In genomic region chr6:13523826-13524622, GRCh38 we compare ENCODE assay signal across 20 cellular contexts. TPM values are rescaled to one million over a fixed set of nuclear protein-coding genes. Genes with fewer than 3 reads are reported as not detected.
DNase-seq lines count a peak whose midpoint lies in the region; ATAC-seq and TF ChIP-seq lines count a peak whose summit lies in the region.
"Had no signal": no experiment of that assay in that cellular context is flagged by ENCODE, and none has a peak within 500 bp of the region (broad histone marks: within the 10 kb centered on the region; RNA-seq: fewer than 3 reads in every experiment).

No MANE protein-coding gene starts in this region.

- no peak overlapping the region for H3K27ac ChIP-seq in osteoblast (ENCODE audit: low read depth, low read length)
- no peak overlapping the region for H3K27ac ChIP-seq in uterus
- H3K27ac ChIP-seq: SJSA1 had no signal

- H3K27me3 ChIP-seq in osteoblast (ENCODE audit: insufficient read depth, low read length) (no peaks in the 10 kb centered on the region), uterus (no peaks in the 10 kb centered on the region)
- H3K27me3 ChIP-seq: SJSA1 had no signal

- no peak overlapping the region for H3K4me3 ChIP-seq in osteoblast (ENCODE audit: insufficient read depth, low read length)
- no peak overlapping the region for H3K4me3 ChIP-seq in uterus
- H3K4me3 ChIP-seq: lung, SJSA1 had no signal

- intact Hi-C loops in uterus (cut with DNase I; ENCODE audit: low total_unique reads) = no loop called here

- no peak for ATAC-seq in HG03039 (IDR thresholded peaks at IDR 0.05; ENCODE audit: unreplicated experiment)
- no peak for ATAC-seq in GM19455 (IDR thresholded peaks at IDR 0.05; ENCODE audit: unreplicated experiment)
- ATAC-seq: natural killer cell treated with Interleukin-12 subunit alpha and Interleukin-12 subunit beta and Interleukin-15 and Interleukin-18, amount 100 ng/mL, for 72 hours had no signal

- H3K36me3 ChIP-seq in osteoblast (ENCODE audit: insufficient read depth, low read length) (no peaks in the 10 kb centered on the region), uterus (no peaks in the 10 kb centered on the region)
- H3K36me3 ChIP-seq: SJSA1 had no signal

- H4K20me1 ChIP-seq in osteoblast (ENCODE audit: insufficient read depth, low read length) = no peaks in the 10 kb centered on the region

- TF ChIP-seq CTCF in osteoblast (IDR thresholded peaks at IDR 0.05; ENCODE audit: extremely low read depth, low read depth, low read length) (no peak), uterus (IDR thresholded peaks at IDR 0.05) (no peak)

- no peak overlapping the region for H2AFZ ChIP-seq in osteoblast (ENCODE audit: low read length)

- DNase-seq in ELF-1 (ENCODE audit: low read depth, low spot score) (peak; percentile 86), NCI-H1694 treated with DMSO at 0.1 percent for 48 hours (lab: John Stamatoyannopoulos, UW) (peak; percentile 56), cerebellar cortex (ENCODE audit: low spot score) (peak; percentile 47), osteoblast (ENCODE audit: insufficient read length, low spot score, missing footprints) (peak; percentile 67), OCI-M2 (lab: John Stamatoyannopoulos, UW; ENCODE audit: unreplicated experiment) (no peak), uterus (no peak)
- DNase-seq: activated CD4-positive, alpha-beta T cell treated with anti-CD3 and anti-CD28 coated beads, Interleukin-2, amount 10 ng/mL, durations not matched to agents 24 days and 14 days; activated naive CD4-positive, alpha-beta T cell treated with anti-CD3 and anti-CD28 coated beads for 36 hours; cortex of kidney; foreskin melanocyte; HCEC 1CT; NCI-H2081 treated with DMSO at 0.1 percent for 48 hours; retina; stimulated activated CD4-positive, alpha-beta T cell treated with anti-CD3 and anti-CD28 coated beads, Interleukin-2, amount 100 ng/mL, for 24 hours; T1000 had no signal

- no peak for TF ChIP-seq POLR2A in uterus (IDR thresholded peaks at IDR 0.05)

- H3K9me3 ChIP-seq in osteoblast (ENCODE audit: low read depth, low read length) = peaks cover 4% of the 10 kb centered on the region
- no peaks in the 10 kb centered on the region for H3K9me3 ChIP-seq in uterus
- H3K9me3 ChIP-seq: SJSA1 had no signal

- H3K4me2 ChIP-seq in osteoblast (ENCODE audit: insufficient read depth, low read length) = no peak overlapping the region

- H3K4me1 ChIP-seq in osteoblast (ENCODE audit: insufficient read depth, low read length) (peaks cover 10% of the 10 kb centered on the region), uterus (no peaks in the 10 kb centered on the region)
- H3K4me1 ChIP-seq: SJSA1 had no signal

- no peaks in the 10 kb centered on the region for H3K79me2 ChIP-seq in osteoblast (ENCODE audit: insufficient read depth, low read length)

RNA-seq across cellular contexts. Expression of gene GFOD1, which starts 36.6 kb away (rescaled TPM):
- total RNA-seq in osteoblast = 2.9 and 3.6 TPM in 2 replicates
- total RNA-seq in uterus = 10 to 100 TPM in 2 of 4 donors, 1 to 10 TPM in 2; 4.7 to 26.6 (median 10.1) TPM

RNA-seq across cellular contexts. Expression of gene SIRT5, which starts 50.4 kb away (rescaled TPM):
- total RNA-seq in osteoblast (8.5 and 9.0 TPM in 2 replicates), uterus (10 to 100 TPM; 16.2 to 27.9 (median 18.0) TPM)

Comparison
In these comparisons a context has a peak if more than half of its experiments do, and no peak if none do; other contexts are left out.
1. DNase-seq: peak in ELF-1 (single experiment), NCI-H1694 treated with DMSO at 0.1 percent for 48 hours (single experiment), cerebellar cortex (single experiment) and osteoblast (single experiment); none in OCI-M2 (single experiment) and uterus (0 of 2).